ENCODE assay signal across 22 cellular contexts in genomic region chr12:790608-791007, GRCh38. TPM values are rescaled to one million over a fixed set of nuclear protein-coding genes. Genes with fewer than 3 reads are reported as not detected.
DNase-seq lines count a peak whose midpoint lies in the region; ATAC-seq, FAIRE-seq and TF ChIP-seq lines count a peak whose summit lies in the region.
"Had no signal": no experiment of that assay in that cellular context is flagged by ENCODE, and none has a peak within 500 bp of the region (broad histone marks: within the 10 kb centered on the region; RNA-seq: fewer than 3 reads in every experiment).

No MANE protein-coding gene starts in this region.

- no peak overlapping the region for H2AFZ ChIP-seq in GM12878 (ENCODE audit: control insufficient read depth, low read depth, low read length)
- no peak overlapping the region for H2AFZ ChIP-seq in osteoblast (ENCODE audit: low read length)
- H2AFZ ChIP-seq: parathyroid adenoma had no signal

- H3K4me1 Mint-ChIP-seq in activated CD8-positive, alpha-beta T cell treated with anti-CD3 and anti-CD28 coated beads for 36 hours (ENCODE audit: low read depth): peaks cover 88% of the 10 kb centered on the region
- peaks cover 65% of the 10 kb centered on the region for H3K4me1 Mint-ChIP-seq in activated CD8-positive, alpha-beta T cell treated with anti-CD3 and anti-CD28 coated beads, Interleukin-2, amount 10 ng/mL, durations not matched to agents 7 days and 5 days (ENCODE audit: low read depth)
- peaks cover 85% of the 10 kb centered on the region for H3K4me1 Mint-ChIP-seq in HFFc6 (ENCODE audit: low read depth)

- no peak for TF ChIP-seq RAD21 in GM12878 (IDR thresholded peaks at IDR 0.05; ENCODE audit: insufficient read depth, low read depth, low read length)

- peak overlapping the region; percentile 5; the same call in 1 of the 2 replicates for H3K27ac ChIP-seq in GM12878 (ENCODE audit: control insufficient read depth, insufficient read depth)
- H3K27ac ChIP-seq in osteoblast (ENCODE audit: low read depth, low read length): peak overlapping the region; percentile 13
- H3K27ac ChIP-seq: ascending aorta, BLaER1, parathyroid adenoma, tibial nerve had no signal

- POLR2A ChIA-PET in activated CD8-positive, alpha-beta T cell treated with anti-CD3 and anti-CD28 coated beads for 36 hours (lab: Charles Lee): interaction anchor here (0.7 to 1.8 kb wide), 4 partner anchors 24 to 269 kb away, joined by 3 to 6 read pairs (median 3); partner anchors contain the start of gene WNK1
- POLR2A ChIA-PET in activated CD8-positive, alpha-beta T cell treated with anti-CD3 and anti-CD28 coated beads, Interleukin-2, amount 10 ng/mL, durations not matched to agents 7 days and 5 days (lab: Charles Lee): no interaction called here
- POLR2A ChIA-PET in GM12878 (lab: Charles Lee): interaction anchor here (0.6 to 1.3 kb wide), 3 partner anchors 10 to 106 kb away, joined by 3 to 5 read pairs (median 3); no protein-coding TSS in a partner anchor

- BruUV-seq in GM12878 (replicated peaks; lab: Mats Ljungman, UMichigan): no TSS peak

- in situ Hi-C loops in GM12878 (cut with MboI): no loop called here

- no peak for TF ChIP-seq EP300 in GM12878 (IDR thresholded peaks at IDR 0.05; ENCODE audit: borderline replicate concordance in 1 of 2, control insufficient read depth in 1 of 2, low read depth in 2 of 2, low read length in 2 of 2)

- CTCF ChIA-PET in activated CD8-positive, alpha-beta T cell treated with anti-CD3 and anti-CD28 coated beads for 36 hours (lab: Charles Lee): interaction anchor here (1.3 to 1.9 kb wide), 5 partner anchors 10 to 348 kb away, joined by 4 to 6 read pairs (median 5); no protein-coding TSS in a partner anchor
- CTCF ChIA-PET in activated CD8-positive, alpha-beta T cell treated with anti-CD3 and anti-CD28 coated beads, Interleukin-2, amount 10 ng/mL, durations not matched to agents 7 days and 5 days (lab: Charles Lee): interaction anchor here (0.6 to 1.3 kb wide), 3 partner anchors 30 to 45 kb away, joined by 4 to 5 read pairs (median 5); no protein-coding TSS in a partner anchor
- CTCF ChIA-PET in GM12878 (lab: Yijun Ruan, JAX): interaction anchor here (1.5 to 1.8 kb wide), 3 partner anchors 11 to 25 kb away, joined by 3 to 10 read pairs (median 6); no protein-coding TSS in a partner anchor

- intact Hi-C loops in activated CD8-positive, alpha-beta T cell treated with anti-CD3 and anti-CD28 coated beads for 36 hours (cut with micrococcal nuclease): loop anchor here (5.0 kb wide), 1 partner anchor 118 kb away; no protein-coding TSS in a partner anchor
- intact Hi-C loops in GM12878 (cut with micrococcal nuclease; ENCODE audit: unreplicated experiment): loop anchor here (5.0 kb wide), 1 partner anchor 33 kb away; no protein-coding TSS in a partner anchor

- H3K9me3 Mint-ChIP-seq in activated CD8-positive, alpha-beta T cell treated with anti-CD3 and anti-CD28 coated beads for 36 hours: no peaks in the 10 kb centered on the region
- H3K9me3 Mint-ChIP-seq in activated CD8-positive, alpha-beta T cell treated with anti-CD3 and anti-CD28 coated beads, Interleukin-2, amount 10 ng/mL, durations not matched to agents 7 days and 5 days (ENCODE audit: insufficient read depth): no peaks in the 10 kb centered on the region
- no peaks in the 10 kb centered on the region for H3K9me3 Mint-ChIP-seq in HFFc6
- H3K9me3 Mint-ChIP-seq: T-helper 1 cell treated with Interleukin-12 subunit alpha and Interleukin-12 subunit beta and Interleukin-4 antibody, amounts not matched to agents 30 μg/mL and 1 μg/mL, for 36 hours had no signal

- RAD21 ChIA-PET in GM12878 (lab: Charles Lee; ENCODE audit: unreplicated experiment): interaction anchor here (1.2 to 1.4 kb wide), 2 partner anchors 10 to 21 kb away, joined by 3 read pairs; no protein-coding TSS in a partner anchor

- H3K9me3 ChIP-seq in GM12878 (replicated peaks; ENCODE audit: control insufficient read depth, insufficient read depth, low read length) (no peaks in the 10 kb centered on the region), osteoblast (ENCODE audit: low read depth, low read length) (no peaks in the 10 kb centered on the region)
- H3K9me3 ChIP-seq: ascending aorta, tibial nerve had no signal

- H3K4me2 ChIP-seq in GM12878 (ENCODE audit: control insufficient read depth, insufficient read depth) (no peak overlapping the region), osteoblast (ENCODE audit: insufficient read depth, low read length) (no peak overlapping the region)
- H3K4me2 ChIP-seq: BLaER1 had no signal

- 47% methylated on average over 1 of the region's 1 CpG for WGBS in GM12878 (ENCODE audit: insufficient coverage, insufficient replicate concordance, low lambda C conversion rate, missing lambda C conversion rate)

- H3K9ac ChIP-seq in GM12878 (ENCODE audit: control insufficient read depth, insufficient read depth, low read length): no peak overlapping the region
- H3K9ac ChIP-seq: BLaER1, parathyroid adenoma had no signal

- H3K79me2 ChIP-seq in GM12878 (ENCODE audit: control insufficient read depth, insufficient read depth, low read length): peaks cover 99% of the 10 kb centered on the region
- peaks cover 98% of the 10 kb centered on the region for H3K79me2 ChIP-seq in osteoblast (ENCODE audit: insufficient read depth, low read length)

- no peak for DNase-seq in activated CD8-positive, alpha-beta T cell treated with anti-CD3 and anti-CD28 coated beads for 36 hours
- DNase-seq in activated CD8-positive, alpha-beta T cell treated with anti-CD3 and anti-CD28 coated beads, Interleukin-2, amount 10 ng/mL, durations not matched to agents 7 days and 5 days: no peak
- DNase-seq in HFFc6: no peak
- no peak for DNase-seq in GM12878 (ENCODE audit: low read depth, low spot score)
- DNase-seq in osteoblast (ENCODE audit: insufficient read length, low spot score, missing footprints): no peak
- no peak for DNase-seq in DMS53 (lab: John Stamatoyannopoulos, UW)
- DNase-seq: activated CD8-positive, alpha-beta memory T cell treated with anti-CD3 and anti-CD28 coated beads, Interleukin-2, amount 10 ng/mL, durations not matched to agents 7 days and 5 days; activated gamma-delta T cell; cerebellar nuclear complex; GDM1; NCI-H1417 treated with DMSO at 0.1 percent for 48 hours; NCI-H2171; SHP77 treated with DMSO at 0.1 percent for 48 hours; stimulated activated naive CD4-positive, alpha-beta T cell had no signal

- TF ChIP-seq POLR2A in GM12878 (IDR thresholded peaks at IDR 0.05; ENCODE audit: low read depth, low read length): no peak

- no peak for ATAC-seq in activated CD8-positive, alpha-beta T cell treated with anti-CD3 and anti-CD28 coated beads for 36 hours
- no peak for ATAC-seq in activated CD8-positive, alpha-beta T cell treated with anti-CD3 and anti-CD28 coated beads, Interleukin-2, amount 10 ng/mL, durations not matched to agents 7 days and 5 days
- ATAC-seq in GM12878 (no peak), HG03342 (IDR thresholded peaks at IDR 0.05; ENCODE audit: unreplicated experiment) (no peak), HG03095 (IDR thresholded peaks at IDR 0.05; ENCODE audit: unreplicated experiment) (no peak)

- peaks cover 28% of the 10 kb centered on the region for H3K36me3 Mint-ChIP-seq in activated CD8-positive, alpha-beta T cell treated with anti-CD3 and anti-CD28 coated beads for 36 hours (ENCODE audit: low read depth)
- peaks cover 36% of the 10 kb centered on the region for H3K36me3 Mint-ChIP-seq in activated CD8-positive, alpha-beta T cell treated with anti-CD3 and anti-CD28 coated beads, Interleukin-2, amount 10 ng/mL, durations not matched to agents 7 days and 5 days (ENCODE audit: low read depth)
- peaks cover 4% of the 10 kb centered on the region for H3K36me3 Mint-ChIP-seq in HFFc6 (ENCODE audit: low read depth)

- peak overlapping the region; percentile 53 for H3K27ac Mint-ChIP-seq in activated CD8-positive, alpha-beta T cell treated with anti-CD3 and anti-CD28 coated beads for 36 hours
- no peak overlapping the region for H3K27ac Mint-ChIP-seq in activated CD8-positive, alpha-beta T cell treated with anti-CD3 and anti-CD28 coated beads, Interleukin-2, amount 10 ng/mL, durations not matched to agents 7 days and 5 days
- peak overlapping the region; percentile 10 for H3K27ac Mint-ChIP-seq in HFFc6
- H3K27ac Mint-ChIP-seq: activated CD8-positive, alpha-beta memory T cell treated with anti-CD3 and anti-CD28 coated beads, Interleukin-2, amount 10 ng/mL, durations not matched to agents 7 days and 5 days; T-helper 1 cell treated with Interleukin-12 subunit alpha and Interleukin-12 subunit beta and Interleukin-4 antibody, amounts not matched to agents 30 μg/mL and 1 μg/mL, for 36 hours had no signal

- H3K36me3 ChIP-seq in GM12878 (ENCODE audit: control insufficient read depth in 2 of 2, insufficient read depth in 2 of 2, low read length in 1 of 2) (peaks cover 0 to 2% of the 10 kb centered on the region in 2 experiments; a peak in 2 of 4 replicates), osteoblast (ENCODE audit: insufficient read depth, low read length) (no peaks in the 10 kb centered on the region)
- H3K36me3 ChIP-seq: ascending aorta, tibial nerve had no signal

- FAIRE-seq in GM12878 (lab: Jason Lieb, UNC): no peak
- FAIRE-seq: A204.1 had no signal

- no peaks in the 10 kb centered on the region for H3K27me3 Mint-ChIP-seq in activated CD8-positive, alpha-beta T cell treated with anti-CD3 and anti-CD28 coated beads for 36 hours
- no peaks in the 10 kb centered on the region for H3K27me3 Mint-ChIP-seq in activated CD8-positive, alpha-beta T cell treated with anti-CD3 and anti-CD28 coated beads, Interleukin-2, amount 10 ng/mL, durations not matched to agents 7 days and 5 days (ENCODE audit: low read depth)
- H3K27me3 Mint-ChIP-seq in HFFc6 (ENCODE audit: insufficient read depth): no peaks in the 10 kb centered on the region; the same call in 1 of the 2 replicates
- H3K27me3 Mint-ChIP-seq: activated CD8-positive, alpha-beta memory T cell treated with anti-CD3 and anti-CD28 coated beads, Interleukin-2, amount 10 ng/mL, durations not matched to agents 7 days and 5 days had no signal

- TF ChIP-seq CTCF in activated CD8-positive, alpha-beta T cell treated with anti-CD3 and anti-CD28 coated beads for 36 hours (IDR thresholded peaks at IDR 0.05): no peak
- TF ChIP-seq CTCF in HFFc6 (IDR thresholded peaks at IDR 0.05) (no peak), GM12878 (IDR thresholded peaks at IDR 0.05 in 2 of 3, conservative IDR thresholded peaks at IDR 0.05 in 1 of 3; ENCODE audit: control insufficient read depth in 2 of 3, extremely low read depth in 1 of 3, insufficient read depth in 1 of 3, low read depth in 3 of 3, low read length in 3 of 3) (no peak), osteoblast (IDR thresholded peaks at IDR 0.05; ENCODE audit: extremely low read depth, low read depth, low read length) (no peak)

- H3K4me1 ChIP-seq in GM12878 (ENCODE audit: control insufficient read depth, insufficient read depth, low read length) (peaks cover 20% of the 10 kb centered on the region), osteoblast (ENCODE audit: insufficient read depth, low read length) (peaks cover 23% of the 10 kb centered on the region)

- H3K4me3 ChIP-seq in GM12878: no peak overlapping the region
- no peak overlapping the region for H3K4me3 ChIP-seq in osteoblast (ENCODE audit: insufficient read depth, low read length)
- H3K4me3 ChIP-seq: ascending aorta, BLaER1, tibial nerve had no signal

- SMC1A ChIA-PET in GM12878 (lab: Charles Lee; ENCODE audit: uncharacterized antibody, unreplicated experiment): interaction anchor here (0.7 to 2.2 kb wide), 10 partner anchors 8 to 112 kb away, joined by 3 to 13 read pairs (median 5); no protein-coding TSS in a partner anchor

- no peaks in the 10 kb centered on the region for H3K27me3 ChIP-seq in GM12878 (replicated peaks in 1 of 2; ENCODE audit: control insufficient read depth in 2 of 2, insufficient read depth in 2 of 2, low read length in 1 of 2)
- no peaks in the 10 kb centered on the region for H3K27me3 ChIP-seq in osteoblast (ENCODE audit: insufficient read depth, low read length)
- H3K27me3 ChIP-seq: ascending aorta, BLaER1, tibial nerve had no signal

- H3K4me3 Mint-ChIP-seq in activated CD8-positive, alpha-beta T cell treated with anti-CD3 and anti-CD28 coated beads for 36 hours: no peak overlapping the region
- no peak overlapping the region for H3K4me3 Mint-ChIP-seq in activated CD8-positive, alpha-beta T cell treated with anti-CD3 and anti-CD28 coated beads, Interleukin-2, amount 10 ng/mL, durations not matched to agents 7 days and 5 days
- no peak overlapping the region for H3K4me3 Mint-ChIP-seq in HFFc6
- H3K4me3 Mint-ChIP-seq: activated CD8-positive, alpha-beta memory T cell treated with anti-CD3 and anti-CD28 coated beads, Interleukin-2, amount 10 ng/mL, durations not matched to agents 7 days and 5 days; T-helper 1 cell treated with Interleukin-12 subunit alpha and Interleukin-12 subunit beta and Interleukin-4 antibody, amounts not matched to agents 30 μg/mL and 1 μg/mL, for 36 hours had no signal

- H4K20me1 ChIP-seq in GM12878 (ENCODE audit: control insufficient read depth, insufficient read depth): no peaks in the 10 kb centered on the region; the same call in 1 of the 2 replicates
- H4K20me1 ChIP-seq in osteoblast (ENCODE audit: insufficient read depth, low read length): peaks cover 52% of the 10 kb centered on the region

RNA-seq across cellular contexts. Expression of gene WNK1, which starts 38.2 kb away (rescaled TPM):
- 100 to 1,000 TPM; 142 to 143 TPM for total RNA-seq in activated CD8-positive, alpha-beta T cell treated with anti-CD3 and anti-CD28 coated beads for 36 hours
- 100 to 1,000 TPM; 203 to 204 TPM for total RNA-seq in activated CD8-positive, alpha-beta T cell treated with anti-CD3 and anti-CD28 coated beads, Interleukin-2, amount 10 ng/mL, durations not matched to agents 7 days and 5 days
- total RNA-seq in HFFc6 (2021; fragmentation: NEBNext Ultra II Directional; extraction: Animal tissue kit (Norgen Biotek cat#: 25700)): 100 to 1,000 TPM in 2 of 6 experiments, 10 to 100 TPM in 4; 79.5 to 106 (median 94.3) TPM
- total RNA-seq in GM12878 (2013; cell fraction: nucleolus; rRNA removed): 576 and 584 TPM in 2 replicates
- total RNA-seq in GM12878 (2014; rRNA removed) (62.5 and 68.7 TPM in 2 replicates), GM12878 (2014; rRNA removed; fragmentation: Illumina TruSeq; extraction: Trizol) (82.2 and 95.0 TPM in 2 replicates), GM12878 (2021) (151 and 162 TPM in 2 replicates), osteoblast (110 and 127 TPM in 2 replicates)
- polyA plus RNA-seq in GM12878 (2011; ENCODE audit: low read depth): 43.7 TPM
- polyA plus RNA-seq in GM12878 (2011; rRNA removed) (69.4 and 112 TPM in 2 replicates), GM12878 (2014; fragmentation: Illumina TruSeq; extraction: Trizol) (142 and 143 TPM in 2 replicates), GM12878 (2014; fragmentation: Nextera tagmentation; extraction: Ambion mirVana) (10 to 100 TPM in 1 of 2 experiments, 1 to 10 TPM in 1; 9.6 to 23.8 TPM), GM12878 (2014; rRNA removed) (92.4 and 96.0 TPM in 2 replicates), GM12878 (2016; fragmentation: Nextera tagmentation; extraction: Ambion mirVana) (10 to 100 TPM; 56.4 to 90.9 TPM)
- polyA plus RNA-seq in GM12878 (2011; cell fraction: cytosol; rRNA removed): 154 and 156 TPM in 2 replicates
- 129 and 167 TPM in 2 replicates for polyA plus RNA-seq in GM12878 (2011; cell fraction: nucleus; rRNA removed)
- 63.7 and 89.3 TPM in 2 replicates for polyA plus RNA-seq in GM12878 (2012)
- 462 and 496 TPM in 2 replicates for polyA minus RNA-seq in GM12878 (2011; rRNA and poly(A)+ RNA removed)
- 260 and 293 TPM in 2 replicates for polyA minus RNA-seq in GM12878 (2011; cell fraction: cytosol; rRNA and poly(A)+ RNA removed)
- polyA minus RNA-seq in GM12878 (2011; cell fraction: nucleus; rRNA and poly(A)+ RNA removed): 313 and 456 TPM in 2 replicates
